Comparison of ENCODE assay signal across 25 cellular contexts in genomic region chr16:48958681-48959080, GRCh38.
"Had no signal": no experiment of that assay in that cellular context is flagged by ENCODE, and none has a peak within 500 bp of the region (broad histone marks: within the 10 kb centered on the region; RNA-seq: fewer than 3 reads in every experiment).

No MANE protein-coding gene starts in this region.

- ATAC-seq: activated CD4-positive, CD25-positive, alpha-beta regulatory T cell treated with anti-CD3 and anti-CD28 coated beads, Interleukin-2, amount 50 U/mL, for 24 hours; activated CD8-positive, alpha-beta memory T cell treated with anti-CD3 and anti-CD28 coated beads, Interleukin-2, amount 10 ng/mL, durations not matched to agents 7 days and 5 days; activated CD8-positive, alpha-beta T cell treated with anti-CD3 and anti-CD28 coated beads for 36 hours; activated naive CD8-positive, alpha-beta T cell treated with anti-CD3 and anti-CD28 coated beads, Interleukin-2, amount 50 U/mL, for 24 hours; gastrocnemius medialis; left lung; pancreas; psoas muscle; right lobe of liver; stimulated activated memory B cell treated with anti-CD40 and anti-IgM and Interleukin-4, amounts not matched to agents 10 μg/mL and 1 μg/mL and 100 μg/mL, for 72 hours had no signal

- H3K9me3 ChIP-seq: gastrocnemius medialis, left lung, neutrophil, pancreas, psoas muscle, right lobe of liver, suprapubic skin, tibial nerve had no signal

- H3K4me3 ChIP-seq: gastrocnemius medialis, left lung, pancreas, psoas muscle, right lobe of liver, stomach, suprapubic skin, tibial nerve had no signal

- H3K27ac ChIP-seq: brain microvascular endothelial cell, gastrocnemius medialis, left lung, neutrophil, pancreas, psoas muscle, right lobe of liver, stomach, suprapubic skin, tibial nerve, VCaP had no signal

- H3K27me3 ChIP-seq: brain microvascular endothelial cell, gastrocnemius medialis, left lung, neutrophil, pancreas, right lobe of liver, stomach, suprapubic skin, tibial nerve had no signal

- H3K4me1 ChIP-seq: gastrocnemius medialis, left lung, pancreas, psoas muscle, right lobe of liver, stomach, suprapubic skin, tibial nerve had no signal

- H3K36me3 ChIP-seq: brain microvascular endothelial cell, gastrocnemius medialis, left lung, neutrophil, pancreas, right lobe of liver, stomach, suprapubic skin, tibial nerve had no signal

- DNase-seq: activated CD4-positive, alpha-beta T cell treated with anti-CD3 and anti-CD28 coated beads, Interleukin-2, amount 10 ng/mL, durations not matched to agents 7 days and 5 days; activated CD8-positive, alpha-beta memory T cell treated with anti-CD3 and anti-CD28 coated beads, Interleukin-2, amount 10 ng/mL, durations not matched to agents 7 days and 5 days; activated CD8-positive, alpha-beta T cell treated with anti-CD3 and anti-CD28 coated beads for 36 hours; activated gamma-delta T cell; activated naive CD4-positive, alpha-beta T cell treated with anti-CD3 and anti-CD28 coated beads, Interleukin-2, amount 50 U/mL, for 16 hours; activated naive CD8-positive, alpha-beta T cell treated with anti-CD3 and anti-CD28 coated beads, Interleukin-2, amount 50 U/mL, for 24 hours; activated T-cell treated with anti-CD3 and anti-CD28 coated beads for 4 hours; anterior cingulate cortex; brain microvascular endothelial cell; central memory CD4-positive, alpha-beta T cell; effector memory CD4-positive, alpha-beta T cell; gastrocnemius medialis; left lung; pancreas; psoas muscle; right lobe of liver; small intestine; stimulated activated CD4-positive, alpha-beta T cell treated with anti-CD3 and anti-CD28 coated beads, Interleukin-15, amount 100 ng/mL, for 24 hours; stomach had no signal
